1 cellular context compared by ENCODE assay signal in genomic region chr1:44636067-44636466, GRCh38.
TF ChIP-seq lines count a peak whose summit lies in the region.

No MANE protein-coding gene starts in this region.

TF ChIP-seq in H1, 55 proteins besides CTCF, POLR2A, EP300 and RAD21:
- no peak for TF ChIP-seq SUZ12 (IDR thresholded peaks at IDR 0.05; ENCODE audit: low read length)
- TF ChIP-seq POU5F1 (IDR thresholded peaks at IDR 0.05; ENCODE audit: low read depth, low read length): no peak
- no peak for TF ChIP-seq HDAC2 (IDR thresholded peaks at IDR 0.05; ENCODE audit: borderline replicate concordance in 1 of 2, low read depth in 2 of 2, low read length in 2 of 2)
- no peak for TF ChIP-seq HDAC6 (IDR thresholded peaks at IDR 0.05; ENCODE audit: low read depth, low read length)
